ENCODE assay signal across 8 cellular contexts in genomic region chr12:46071769-46072624, GRCh38.
DNase-seq lines count a peak whose midpoint lies in the region; FAIRE-seq and TF ChIP-seq lines count a peak whose summit lies in the region.

No MANE protein-coding gene starts in this region.

- no peak for TF ChIP-seq POLR2A in H54 (IDR thresholded peaks at IDR 0.05; ENCODE audit: low read depth, low read length)

- FAIRE-seq in H54 (lab: Jason Lieb, UNC) (peak; percentile 89), urothelium cell line (lab: Jason Lieb, UNC) (no peak)

- DNase-seq in GM03348 (ENCODE audit: low spot score), result peak; percentile 87
- peak; percentile 42 for DNase-seq in H54 (ENCODE audit: insufficient read length, low spot score)
- peak; percentile 75 for DNase-seq in M059J (ENCODE audit: low read depth)
- DNase-seq in SHP77 treated with DMSO at 0.1 percent for 48 hours (lab: John Stamatoyannopoulos, UW), result peak; percentile 48
- DNase-seq in activated effector memory CD4-positive, alpha-beta T cell treated with anti-CD3 and anti-CD28 coated beads, Interleukin-2, amount 50 U/mL, for 16 hours, result peak; percentile 84
- peak; percentile 51 for DNase-seq in globus pallidus (ENCODE audit: low spot score)
- peak; percentile 69 for DNase-seq in pons (ENCODE audit: low spot score)
- DNase-seq in urothelium cell line (ENCODE audit: low spot score), result peak; percentile 77

Comparison
In these comparisons a context has a peak if more than half of its experiments do, and no peak if none do; other contexts are left out.
1. Peak in every context shown above with its lines: DNase-seq.